ENCODE assay signal across 27 cellular contexts in genomic region chr12:58189030-58189429, GRCh38.
"Had no signal": no experiment of that assay in that cellular context is flagged by ENCODE, and none has a peak within 500 bp of the region (broad histone marks: within the 10 kb centered on the region; RNA-seq: fewer than 3 reads in every experiment).

No MANE protein-coding gene starts in this region.

- H3K4me3 ChIP-seq: gastroesophageal sphincter, heart left ventricle, hepatocyte, lung, mucosa of descending colon, neural progenitor cell, right lobe of liver, thoracic aorta, tibial nerve, upper lobe of left lung had no signal

- ATAC-seq: gastroesophageal sphincter; heart left ventricle; left lobe of liver; mucosa of descending colon; natural killer cell treated with Interleukin-12 subunit alpha and Interleukin-12 subunit beta and Interleukin-15 and Interleukin-18, amount 100 ng/mL, for 72 hours; right lobe of liver; stimulated activated naive B cell treated with anti-CD40 and anti-IgM and Interleukin-4, amounts not matched to agents 10 μg/mL and 1 μg/mL and 100 μg/mL, for 72 hours had no signal

- H3K27me3 ChIP-seq: gastroesophageal sphincter, heart left ventricle, hepatocyte, neural progenitor cell, right lobe of liver, tibial nerve, upper lobe of left lung had no signal

- H3K4me3 Mint-ChIP-seq: mesothelial cell of epicardium; naive B cell; natural killer cell treated with Interleukin-12 subunit alpha and Interleukin-12 subunit beta and Interleukin-15 and Interleukin-18, amount 100 ng/mL, for 72 hours; neural progenitor cell; stimulated activated naive B cell treated with anti-CD40 and anti-IgM and Interleukin-4, amounts not matched to agents 10 μg/mL and 1 μg/mL and 100 μg/mL, for 72 hours; stimulated activated naive CD8-positive, alpha-beta T cell treated with anti-CD3 and anti-CD28 coated beads, Interleukin-15, Interleukin-2, amounts not matched to agents 100 ng/mL and 50 ng/mL, for 24 hours had no signal

- FAIRE-seq: kidney, small intestine, urothelium cell line had no signal

- H3K27ac Mint-ChIP-seq: mesothelial cell of epicardium; naive B cell; natural killer cell treated with Interleukin-12 subunit alpha and Interleukin-12 subunit beta and Interleukin-15 and Interleukin-18, amount 100 ng/mL, for 72 hours; neural progenitor cell; progenitor cell of endocrine pancreas; stimulated activated naive B cell treated with anti-CD40 and anti-IgM and Interleukin-4, amounts not matched to agents 10 μg/mL and 1 μg/mL and 100 μg/mL, for 72 hours; stimulated activated naive CD8-positive, alpha-beta T cell treated with anti-CD3 and anti-CD28 coated beads, Interleukin-15, Interleukin-2, amounts not matched to agents 100 ng/mL and 50 ng/mL, for 24 hours had no signal

- DNase-seq: cortex of kidney; effector CD4-positive, alpha-beta T cell; erythroblast; foreskin fibroblast; heart left ventricle; kidney; mesenchymal stem cell; mucosa of descending colon; naive B cell; right lobe of liver; small intestine; stimulated activated CD4-positive, alpha-beta T cell treated with anti-CD3 and anti-CD28 coated beads, Interleukin-15, amount 100 ng/mL, for 24 hours; stimulated activated CD4-positive, alpha-beta T cell treated with anti-CD3 and anti-CD28 coated beads, Interleukin-2, amount 100 ng/mL, for 48 hours; stimulated activated naive B cell treated with anti-CD40 and anti-IgM and Interleukin-4, amounts not matched to agents 10 μg/mL and 1 μg/mL and 100 μg/mL, for 72 hours; upper lobe of left lung had no signal

- H3K36me3 ChIP-seq: gastroesophageal sphincter, heart left ventricle, neural progenitor cell, right lobe of liver, thoracic aorta, tibial nerve, upper lobe of left lung had no signal

- H3K27me3 Mint-ChIP-seq: naive B cell; progenitor cell of endocrine pancreas; stimulated activated naive B cell treated with anti-CD40 and anti-IgM and Interleukin-4, amounts not matched to agents 10 μg/mL and 1 μg/mL and 100 μg/mL, for 72 hours; stimulated activated naive CD8-positive, alpha-beta T cell treated with anti-CD3 and anti-CD28 coated beads, Interleukin-15, Interleukin-2, amounts not matched to agents 100 ng/mL and 50 ng/mL, for 24 hours had no signal

- H3K36me3 Mint-ChIP-seq: mesothelial cell of epicardium; natural killer cell treated with Interleukin-12 subunit alpha and Interleukin-12 subunit beta and Interleukin-15 and Interleukin-18, amount 100 ng/mL, for 72 hours; neural progenitor cell had no signal
